ENCODE assay signal across 1 cellular context in the genomic region with DNA sequence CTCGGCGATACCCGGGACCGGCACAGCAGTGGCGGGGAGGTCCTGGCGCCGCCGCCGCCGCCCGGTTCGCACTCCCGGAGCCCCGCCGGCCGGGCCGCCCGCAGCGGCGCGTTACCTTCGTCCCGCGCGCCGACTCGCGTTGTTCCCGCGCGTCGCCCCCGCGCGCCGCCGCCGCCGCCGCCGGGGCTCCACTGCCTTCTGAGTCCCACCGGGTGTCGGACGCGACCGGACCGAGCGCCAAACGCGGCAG.
TF ChIP-seq lines count a peak whose summit lies in the region.

A gene (minus strand): TSS at position 243 of the 250 bp plus-strand sequence. CDS start 36,993 bp downstream, outside the sequence.

TF ChIP-seq in HepG2, 621 proteins besides CTCF, POLR2A, EP300 and RAD21 (continued from another document and continues in another):
- TF ChIP-seq, protein P1, sequence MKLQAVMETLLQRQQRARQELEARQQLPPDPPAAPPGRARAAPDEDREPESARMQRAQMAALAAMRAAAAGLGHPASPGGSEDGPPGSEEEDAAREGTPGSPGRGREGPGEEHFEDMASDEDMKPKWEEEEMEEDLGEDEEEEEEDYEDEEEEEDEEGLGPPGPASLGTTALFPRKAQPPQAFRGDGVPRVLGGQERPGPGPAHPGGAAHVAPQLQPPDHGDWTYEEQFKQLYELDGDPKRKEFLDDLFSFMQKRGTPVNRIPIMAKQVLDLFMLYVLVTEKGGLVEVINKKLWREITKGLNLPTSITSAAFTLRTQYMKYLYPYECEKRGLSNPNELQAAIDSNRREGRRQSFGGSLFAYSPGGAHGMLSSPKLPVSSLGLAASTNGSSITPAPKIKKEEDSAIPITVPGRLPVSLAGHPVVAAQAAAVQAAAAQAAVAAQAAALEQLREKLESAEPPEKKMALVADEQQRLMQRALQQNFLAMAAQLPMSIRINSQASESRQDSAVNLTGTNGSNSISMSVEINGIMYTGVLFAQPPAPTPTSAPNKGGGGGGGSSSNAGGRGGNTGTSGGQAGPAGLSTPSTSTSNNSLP (IDR thresholded peaks at IDR 0.05; ENCODE audit: low read depth, low read length), result no peak
- TF ChIP-seq ZNF549 (CRISPR knock-in tag; IDR thresholded peaks at IDR 0.05) (no peak), ZNF354B (CRISPR knock-in tag; IDR thresholded peaks at IDR 0.05) (no peak), KAT8 (CRISPR knock-in tag; IDR thresholded peaks at IDR 0.05) (no peak), ZNF556 (CRISPR knock-in tag; IDR thresholded peaks at IDR 0.05; ENCODE audit: borderline replicate concordance) (no peak), YY1 (IDR thresholded peaks at IDR 0.05; ENCODE audit: insufficient read depth, insufficient replicate concordance, low read depth, low read length) (no peak), ZNF562 (CRISPR knock-in tag; IDR thresholded peaks at IDR 0.05; ENCODE audit: borderline replicate concordance) (no peak), ZNF143 (CRISPR knock-in tag; IDR thresholded peaks at IDR 0.05) (no peak), ZNF577 (CRISPR knock-in tag; IDR thresholded peaks at IDR 0.05; ENCODE audit: borderline replicate concordance, low read depth) (no peak), CBFB (CRISPR knock-in tag; IDR thresholded peaks at IDR 0.05) (0 out of 2 replicates have a peak, but pooled peaks have one; percentile 13), HNRNPH1 (optimal IDR thresholded peaks at IDR 0.05; ENCODE audit: low read depth, low read length) (no peak), ZNF292 (CRISPR knock-in tag; IDR thresholded peaks at IDR 0.05; ENCODE audit: borderline replicate concordance, low read depth) (no peak), GFI1 (CRISPR knock-in tag; IDR thresholded peaks at IDR 0.05; ENCODE audit: borderline replicate concordance) (no peak), FOXA1 (IDR thresholded peaks at IDR 0.05) (no peak), FOXA1 (CRISPR knock-in tag; IDR thresholded peaks at IDR 0.05) (no peak), ZNF773 (CRISPR knock-in tag; IDR thresholded peaks at IDR 0.05; ENCODE audit: borderline replicate concordance) (no peak), ZSCAN25 (CRISPR knock-in tag; IDR thresholded peaks at IDR 0.05) (no peak), RBM39 (IDR thresholded peaks at IDR 0.05; ENCODE audit: low read depth, low read length, poor library complexity, severe bottlenecking) (peak; percentile 19), POLR2G (IDR thresholded peaks at IDR 0.05; ENCODE audit: low read depth, low read length) (peak; percentile 81; the same call in 1 of the 2 replicates), IKZF4 (CRISPR knock-in tag; IDR thresholded peaks at IDR 0.05; ENCODE audit: borderline replicate concordance, low read depth, not compliant biosample characterization) (no peak), ZSCAN9 (CRISPR knock-in tag; IDR thresholded peaks at IDR 0.05; ENCODE audit: borderline replicate concordance) (no peak), SRSF9 (IDR thresholded peaks at IDR 0.05; ENCODE audit: borderline replicate concordance, insufficient read depth, low read depth, low read length, poor library complexity, severe bottlenecking) (no peak), XBP1 (CRISPR knock-in tag; IDR thresholded peaks at IDR 0.05) (no peak), HNRNPL (IDR thresholded peaks at IDR 0.05; ENCODE audit: low read depth, low read length) (no peak), TAF1 (CRISPR knock-in tag; IDR thresholded peaks at IDR 0.05) (peak; percentile 69), PHF8 (CRISPR knock-in tag; IDR thresholded peaks at IDR 0.05) (0 out of 2 replicates have a peak, but pooled peaks have one; percentile 14), ATF7-NPFF (CRISPR knock-in tag; IDR thresholded peaks at IDR 0.05; ENCODE audit: low read depth) (no peak), ZNF792 (CRISPR knock-in tag; IDR thresholded peaks at IDR 0.05) (no peak), PPARG (CRISPR knock-in tag; conservative IDR thresholded peaks at IDR 0.05) (no peak), KMT2B (CRISPR knock-in tag; IDR thresholded peaks at IDR 0.05) (no peak), ZNF251 (CRISPR knock-in tag; IDR thresholded peaks at IDR 0.05) (no peak), ZFP37 (CRISPR knock-in tag; IDR thresholded peaks at IDR 0.05; ENCODE audit: borderline replicate concordance) (no peak), ETV5 (CRISPR knock-in tag; IDR thresholded peaks at IDR 0.05; ENCODE audit: borderline replicate concordance) (no peak), POLR2AphosphoS5 (IDR thresholded peaks at IDR 0.05; ENCODE audit: low read depth, low read length) (peak; percentile 57; the same call in 1 of the 2 replicates)
- TF ChIP-seq, protein P2, sequence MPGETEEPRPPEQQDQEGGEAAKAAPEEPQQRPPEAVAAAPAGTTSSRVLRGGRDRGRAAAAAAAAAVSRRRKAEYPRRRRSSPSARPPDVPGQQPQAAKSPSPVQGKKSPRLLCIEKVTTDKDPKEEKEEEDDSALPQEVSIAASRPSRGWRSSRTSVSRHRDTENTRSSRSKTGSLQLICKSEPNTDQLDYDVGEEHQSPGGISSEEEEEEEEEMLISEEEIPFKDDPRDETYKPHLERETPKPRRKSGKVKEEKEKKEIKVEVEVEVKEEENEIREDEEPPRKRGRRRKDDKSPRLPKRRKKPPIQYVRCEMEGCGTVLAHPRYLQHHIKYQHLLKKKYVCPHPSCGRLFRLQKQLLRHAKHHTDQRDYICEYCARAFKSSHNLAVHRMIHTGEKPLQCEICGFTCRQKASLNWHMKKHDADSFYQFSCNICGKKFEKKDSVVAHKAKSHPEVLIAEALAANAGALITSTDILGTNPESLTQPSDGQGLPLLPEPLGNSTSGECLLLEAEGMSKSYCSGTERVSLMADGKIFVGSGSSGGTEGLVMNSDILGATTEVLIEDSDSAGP (CRISPR knock-in tag; IDR thresholded peaks at IDR 0.05; ENCODE audit: borderline replicate concordance), result no peak
- TF ChIP-seq, protein P3, sequence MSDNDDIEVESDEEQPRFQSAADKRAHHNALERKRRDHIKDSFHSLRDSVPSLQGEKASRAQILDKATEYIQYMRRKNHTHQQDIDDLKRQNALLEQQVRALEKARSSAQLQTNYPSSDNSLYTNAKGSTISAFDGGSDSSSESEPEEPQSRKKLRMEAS (IDR thresholded peaks at IDR 0.05), result no peak
- TF ChIP-seq, protein P4, sequence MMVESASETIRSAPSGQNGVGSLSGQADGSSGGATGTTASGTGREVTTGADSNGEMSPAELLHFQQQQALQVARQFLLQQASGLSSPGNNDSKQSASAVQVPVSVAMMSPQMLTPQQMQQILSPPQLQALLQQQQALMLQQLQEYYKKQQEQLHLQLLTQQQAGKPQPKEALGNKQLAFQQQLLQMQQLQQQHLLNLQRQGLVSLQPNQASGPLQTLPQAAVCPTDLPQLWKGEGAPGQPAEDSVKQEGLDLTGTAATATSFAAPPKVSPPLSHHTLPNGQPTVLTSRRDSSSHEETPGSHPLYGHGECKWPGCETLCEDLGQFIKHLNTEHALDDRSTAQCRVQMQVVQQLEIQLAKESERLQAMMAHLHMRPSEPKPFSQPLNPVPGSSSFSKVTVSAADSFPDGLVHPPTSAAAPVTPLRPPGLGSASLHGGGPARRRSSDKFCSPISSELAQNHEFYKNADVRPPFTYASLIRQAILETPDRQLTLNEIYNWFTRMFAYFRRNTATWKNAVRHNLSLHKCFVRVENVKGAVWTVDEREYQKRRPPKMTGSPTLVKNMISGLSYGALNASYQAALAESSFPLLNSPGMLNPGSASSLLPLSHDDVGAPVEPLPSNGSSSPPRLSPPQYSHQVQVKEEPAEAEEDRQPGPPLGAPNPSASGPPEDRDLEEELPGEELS (CRISPR knock-in tag; IDR thresholded peaks at IDR 0.05), result no peak
- TF ChIP-seq, protein P5, sequence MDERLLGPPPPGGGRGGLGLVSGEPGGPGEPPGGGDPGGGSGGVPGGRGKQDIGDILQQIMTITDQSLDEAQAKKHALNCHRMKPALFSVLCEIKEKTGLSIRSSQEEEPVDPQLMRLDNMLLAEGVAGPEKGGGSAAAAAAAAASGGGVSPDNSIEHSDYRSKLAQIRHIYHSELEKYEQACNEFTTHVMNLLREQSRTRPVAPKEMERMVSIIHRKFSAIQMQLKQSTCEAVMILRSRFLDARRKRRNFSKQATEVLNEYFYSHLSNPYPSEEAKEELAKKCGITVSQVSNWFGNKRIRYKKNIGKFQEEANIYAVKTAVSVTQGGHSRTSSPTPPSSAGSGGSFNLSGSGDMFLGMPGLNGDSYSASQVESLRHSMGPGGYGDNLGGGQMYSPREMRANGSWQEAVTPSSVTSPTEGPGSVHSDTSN (CRISPR knock-in tag; IDR thresholded peaks at IDR 0.05), result no peak
- TF ChIP-seq, protein P6, sequence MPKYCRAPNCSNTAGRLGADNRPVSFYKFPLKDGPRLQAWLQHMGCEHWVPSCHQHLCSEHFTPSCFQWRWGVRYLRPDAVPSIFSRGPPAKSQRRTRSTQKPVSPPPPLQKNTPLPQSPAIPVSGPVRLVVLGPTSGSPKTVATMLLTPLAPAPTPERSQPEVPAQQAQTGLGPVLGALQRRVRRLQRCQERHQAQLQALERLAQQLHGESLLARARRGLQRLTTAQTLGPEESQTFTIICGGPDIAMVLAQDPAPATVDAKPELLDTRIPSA (CRISPR knock-in tag; IDR thresholded peaks at IDR 0.05; ENCODE audit: borderline replicate concordance), result no peak
- TF ChIP-seq, protein P7, sequence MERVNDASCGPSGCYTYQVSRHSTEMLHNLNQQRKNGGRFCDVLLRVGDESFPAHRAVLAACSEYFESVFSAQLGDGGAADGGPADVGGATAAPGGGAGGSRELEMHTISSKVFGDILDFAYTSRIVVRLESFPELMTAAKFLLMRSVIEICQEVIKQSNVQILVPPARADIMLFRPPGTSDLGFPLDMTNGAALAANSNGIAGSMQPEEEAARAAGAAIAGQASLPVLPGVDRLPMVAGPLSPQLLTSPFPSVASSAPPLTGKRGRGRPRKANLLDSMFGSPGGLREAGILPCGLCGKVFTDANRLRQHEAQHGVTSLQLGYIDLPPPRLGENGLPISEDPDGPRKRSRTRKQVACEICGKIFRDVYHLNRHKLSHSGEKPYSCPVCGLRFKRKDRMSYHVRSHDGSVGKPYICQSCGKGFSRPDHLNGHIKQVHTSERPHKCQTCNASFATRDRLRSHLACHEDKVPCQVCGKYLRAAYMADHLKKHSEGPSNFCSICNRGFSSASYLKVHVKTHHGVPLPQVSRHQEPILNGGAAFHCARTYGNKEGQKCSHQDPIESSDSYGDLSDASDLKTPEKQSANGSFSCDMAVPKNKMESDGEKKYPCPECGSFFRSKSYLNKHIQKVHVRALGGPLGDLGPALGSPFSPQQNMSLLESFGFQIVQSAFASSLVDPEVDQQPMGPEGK (CRISPR knock-in tag; IDR thresholded peaks at IDR 0.05), result peak; percentile 53; the same call in 1 of the 2 replicates
- TF ChIP-seq, protein P8, sequence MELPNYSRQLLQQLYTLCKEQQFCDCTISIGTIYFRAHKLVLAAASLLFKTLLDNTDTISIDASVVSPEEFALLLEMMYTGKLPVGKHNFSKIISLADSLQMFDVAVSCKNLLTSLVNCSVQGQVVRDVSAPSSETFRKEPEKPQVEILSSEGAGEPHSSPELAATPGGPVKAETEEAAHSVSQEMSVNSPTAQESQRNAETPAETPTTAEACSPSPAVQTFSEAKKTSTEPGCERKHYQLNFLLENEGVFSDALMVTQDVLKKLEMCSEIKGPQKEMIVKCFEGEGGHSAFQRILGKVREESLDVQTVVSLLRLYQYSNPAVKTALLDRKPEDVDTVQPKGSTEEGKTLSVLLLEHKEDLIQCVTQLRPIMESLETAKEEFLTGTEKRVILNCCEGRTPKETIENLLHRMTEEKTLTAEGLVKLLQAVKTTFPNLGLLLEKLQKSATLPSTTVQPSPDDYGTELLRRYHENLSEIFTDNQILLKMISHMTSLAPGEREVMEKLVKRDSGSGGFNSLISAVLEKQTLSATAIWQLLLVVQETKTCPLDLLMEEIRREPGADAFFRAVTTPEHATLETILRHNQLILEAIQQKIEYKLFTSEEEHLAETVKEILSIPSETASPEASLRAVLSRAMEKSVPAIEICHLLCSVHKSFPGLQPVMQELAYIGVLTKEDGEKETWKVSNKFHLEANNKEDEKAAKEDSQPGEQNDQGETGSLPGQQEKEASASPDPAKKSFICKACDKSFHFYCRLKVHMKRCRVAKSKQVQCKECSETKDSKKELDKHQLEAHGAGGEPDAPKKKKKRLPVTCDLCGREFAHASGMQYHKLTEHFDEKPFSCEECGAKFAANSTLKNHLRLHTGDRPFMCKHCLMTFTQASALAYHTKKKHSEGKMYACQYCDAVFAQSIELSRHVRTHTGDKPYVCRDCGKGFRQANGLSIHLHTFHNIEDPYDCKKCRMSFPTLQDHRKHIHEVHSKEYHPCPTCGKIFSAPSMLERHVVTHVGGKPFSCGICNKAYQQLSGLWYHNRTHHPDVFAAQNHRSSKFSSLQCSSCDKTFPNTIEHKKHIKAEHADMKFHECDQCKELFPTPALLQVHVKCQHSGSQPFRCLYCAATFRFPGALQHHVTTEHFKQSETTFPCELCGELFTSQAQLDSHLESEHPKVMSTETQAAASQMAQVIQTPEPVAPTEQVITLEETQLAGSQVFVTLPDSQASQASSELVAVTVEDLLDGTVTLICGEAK (IDR thresholded peaks at IDR 0.05), result no peak
- TF ChIP-seq, protein P8 (CRISPR knock-in tag; IDR thresholded peaks at IDR 0.05), result no peak
- TF ChIP-seq, protein P9, sequence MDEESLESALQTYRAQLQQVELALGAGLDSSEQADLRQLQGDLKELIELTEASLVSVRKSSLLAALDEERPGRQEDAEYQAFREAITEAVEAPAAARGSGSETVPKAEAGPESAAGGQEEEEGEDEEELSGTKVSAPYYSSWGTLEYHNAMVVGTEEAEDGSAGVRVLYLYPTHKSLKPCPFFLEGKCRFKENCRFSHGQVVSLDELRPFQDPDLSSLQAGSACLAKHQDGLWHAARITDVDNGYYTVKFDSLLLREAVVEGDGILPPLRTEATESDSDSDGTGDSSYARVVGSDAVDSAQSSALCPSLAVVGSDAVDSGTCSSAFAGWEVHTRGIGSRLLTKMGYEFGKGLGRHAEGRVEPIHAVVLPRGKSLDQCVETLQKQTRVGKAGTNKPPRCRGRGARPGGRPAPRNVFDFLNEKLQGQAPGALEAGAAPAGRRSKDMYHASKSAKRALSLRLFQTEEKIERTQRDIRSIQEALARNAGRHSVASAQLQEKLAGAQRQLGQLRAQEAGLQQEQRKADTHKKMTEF (CRISPR knock-in tag; IDR thresholded peaks at IDR 0.05), result no peak
